In the genomic region with DNA sequence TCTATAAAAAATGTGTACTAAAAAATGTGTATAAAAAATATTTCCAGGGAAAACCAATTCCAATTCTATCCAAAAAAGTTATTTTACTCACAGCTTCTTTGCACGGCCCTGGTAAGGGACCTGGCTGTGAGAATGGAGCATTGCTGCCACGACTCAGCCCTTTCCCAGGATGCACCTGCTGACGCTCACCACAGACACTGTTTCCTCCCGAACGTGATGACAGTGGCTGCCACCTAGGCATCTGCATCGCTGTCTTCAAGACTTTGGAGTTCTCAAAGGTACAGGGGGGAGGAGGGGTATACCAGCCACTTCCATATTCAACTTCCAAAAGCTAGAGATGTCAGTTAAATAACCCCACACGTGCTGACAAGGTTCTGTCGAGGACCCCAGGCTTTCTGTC, we compare ENCODE assay signal across 1 cellular context.
TF ChIP-seq lines count a peak whose summit lies in the region.

No MANE protein-coding gene starts in this region.

TF ChIP-seq in WTC11, 78 proteins besides CTCF, POLR2A, EP300 and RAD21 (continued from another document):
- TF ChIP-seq, protein P1, sequence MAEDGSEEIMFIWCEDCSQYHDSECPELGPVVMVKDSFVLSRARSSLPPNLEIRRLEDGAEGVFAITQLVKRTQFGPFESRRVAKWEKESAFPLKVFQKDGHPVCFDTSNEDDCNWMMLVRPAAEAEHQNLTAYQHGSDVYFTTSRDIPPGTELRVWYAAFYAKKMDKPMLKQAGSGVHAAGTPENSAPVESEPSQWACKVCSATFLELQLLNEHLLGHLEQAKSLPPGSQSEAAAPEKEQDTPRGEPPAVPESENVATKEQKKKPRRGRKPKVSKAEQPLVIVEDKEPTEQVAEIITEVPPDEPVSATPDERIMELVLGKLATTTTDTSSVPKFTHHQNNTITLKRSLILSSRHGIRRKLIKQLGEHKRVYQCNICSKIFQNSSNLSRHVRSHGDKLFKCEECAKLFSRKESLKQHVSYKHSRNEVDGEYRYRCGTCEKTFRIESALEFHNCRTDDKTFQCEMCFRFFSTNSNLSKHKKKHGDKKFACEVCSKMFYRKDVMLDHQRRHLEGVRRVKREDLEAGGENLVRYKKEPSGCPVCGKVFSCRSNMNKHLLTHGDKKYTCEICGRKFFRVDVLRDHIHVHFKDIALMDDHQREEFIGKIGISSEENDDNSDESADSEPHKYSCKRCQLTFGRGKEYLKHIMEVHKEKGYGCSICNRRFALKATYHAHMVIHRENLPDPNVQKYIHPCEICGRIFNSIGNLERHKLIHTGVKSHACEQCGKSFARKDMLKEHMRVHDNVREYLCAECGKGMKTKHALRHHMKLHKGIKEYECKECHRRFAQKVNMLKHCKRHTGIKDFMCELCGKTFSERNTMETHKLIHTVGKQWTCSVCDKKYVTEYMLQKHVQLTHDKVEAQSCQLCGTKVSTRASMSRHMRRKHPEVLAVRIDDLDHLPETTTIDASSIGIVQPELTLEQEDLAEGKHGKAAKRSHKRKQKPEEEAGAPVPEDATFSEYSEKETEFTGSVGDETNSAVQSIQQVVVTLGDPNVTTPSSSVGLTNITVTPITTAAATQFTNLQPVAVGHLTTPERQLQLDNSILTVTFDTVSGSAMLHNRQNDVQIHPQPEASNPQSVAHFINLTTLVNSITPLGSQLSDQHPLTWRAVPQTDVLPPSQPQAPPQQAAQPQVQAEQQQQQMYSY (CRISPR knock-in tag; IDR thresholded peaks at IDR 0.05): no peak
- TF ChIP-seq ESRRA (CRISPR knock-in tag; IDR thresholded peaks at IDR 0.05; ENCODE audit: borderline replicate concordance) (no peak), TEAD1 (CRISPR knock-in tag; IDR thresholded peaks at IDR 0.05) (no peak), ETV6 (CRISPR knock-in tag; IDR thresholded peaks at IDR 0.05) (no peak)
- TF ChIP-seq, protein P2, sequence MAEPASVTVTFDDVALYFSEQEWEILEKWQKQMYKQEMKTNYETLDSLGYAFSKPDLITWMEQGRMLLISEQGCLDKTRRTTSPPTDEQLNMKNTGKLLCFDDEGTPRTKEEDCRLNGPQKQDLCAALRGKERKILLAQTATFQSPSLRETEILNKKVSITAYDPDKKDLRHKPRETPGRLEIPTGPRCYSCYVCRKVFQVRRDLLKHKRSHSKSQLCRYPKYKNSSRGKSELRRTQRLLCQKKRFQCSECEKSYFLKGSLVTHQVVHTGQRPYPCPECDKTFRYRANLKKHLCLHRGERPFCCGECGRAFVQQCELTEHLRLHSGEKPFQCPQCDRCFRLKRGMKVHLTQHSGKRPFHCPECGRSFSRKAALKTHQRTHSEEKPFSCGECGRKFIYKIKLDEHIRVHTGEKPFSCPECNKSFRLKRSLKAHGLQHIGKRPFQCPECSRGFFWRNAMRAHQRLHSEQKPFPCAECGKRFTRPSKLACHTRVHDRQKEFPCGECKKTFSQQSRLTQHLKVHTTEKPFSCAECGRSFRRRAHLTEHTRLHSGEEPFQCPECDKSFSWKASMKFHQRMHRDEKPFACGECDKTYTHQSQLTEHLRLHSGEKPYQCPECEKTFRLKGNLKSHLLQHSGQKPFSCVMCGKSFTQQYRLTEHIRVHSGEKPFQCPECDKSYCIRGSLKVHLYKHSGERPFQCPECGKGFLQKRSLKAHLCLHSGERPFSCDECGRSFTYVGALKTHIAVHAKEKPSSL (CRISPR knock-in tag; conservative IDR thresholded peaks at IDR 0.05): no peak
